Comparison of ENCODE assay signal across 29 cellular contexts in genomic region chr4:23068287-23068686, GRCh38.
"Had no signal": no experiment of that assay in that cellular context is flagged by ENCODE, and none has a peak within 500 bp of the region (broad histone marks: within the 10 kb centered on the region; RNA-seq: fewer than 3 reads in every experiment).

No MANE protein-coding gene starts in this region.

- H3K27me3 ChIP-seq: brain microvascular endothelial cell, SJCRH30 had no signal

- H3K4me1 ChIP-seq: SJCRH30 had no signal

- H3K36me3 ChIP-seq: brain microvascular endothelial cell, SJCRH30, WERI-Rb-1 had no signal

- ATAC-seq: activated T-cell treated with anti-CD3 and anti-CD28 coated beads, Interleukin-2, amount 50 U/mL, for 72 hours; activated T-helper 17 cell treated with anti-CD3 and anti-CD28 coated beads, Interleukin-2, amount 50 U/mL, for 72 hours had no signal

- H3K4me3 ChIP-seq: SJCRH30, SK-N-MC had no signal

- H3K9me3 ChIP-seq: SJCRH30 had no signal

- DNase-seq: activated CD4-positive, alpha-beta memory T cell treated with anti-CD3 and anti-CD28 coated beads, Interleukin-2, amount 10 ng/mL, durations not matched to agents 7 days and 5 days; activated CD4-positive, alpha-beta T cell treated with anti-CD3 and anti-CD28 coated beads for 1 hour; activated CD4-positive, alpha-beta T cell treated with anti-CD3 and anti-CD28 coated beads for 48 hours; activated CD4-positive, CD25-positive, alpha-beta regulatory T cell; activated effector memory CD4-positive, alpha-beta T cell treated with anti-CD3 and anti-CD28 coated beads, Interleukin-2, amount 50 U/mL, for 16 hours; activated naive CD4-positive, alpha-beta T cell; activated naive CD4-positive, alpha-beta T cell treated with anti-CD3 and anti-CD28 coated beads, Interleukin-2, amount 50 U/mL, for 16 hours; activated naive CD8-positive, alpha-beta T cell treated with anti-CD3 and anti-CD28 coated beads for 36 hours; activated T-cell treated with anti-CD3 and anti-CD28 coated beads, Interleukin-2, amount 50 U/mL, for 1 hour; activated T-cell treated with anti-CD3 and anti-CD28 coated beads, Interleukin-2, amount 50 U/mL, for 72 hours; amniotic stem cell; aorta; brain microvascular endothelial cell; central memory CD4-positive, alpha-beta T cell; MM.1S; MV-4-11; NCI-H1092; NCI-H1436 treated with DMSO at 0.1 percent for 48 hours; NCI-H1694 treated with DMSO at 0.1 percent for 48 hours; NCI-H2029; NCI-H345; NCI-H524 treated with DMSO at 0.1 percent for 48 hours; NK-92 treated with Interleukin-12 subunit alpha and Interleukin-12 subunit beta, amount 100 ng/mL, for 24 hours; SHP77; SJCRH30; T1000; WERI-Rb-1 had no signal

- H3K27ac ChIP-seq: brain microvascular endothelial cell, SJCRH30, SK-N-MC, WERI-Rb-1 had no signal
